ENCODE assay signal across 12 cellular contexts in genomic region chr6:49541210-49541724, GRCh38. TPM values are rescaled to one million over a fixed set of nuclear protein-coding genes. Genes with fewer than 3 reads are reported as not detected.
DNase-seq lines count a peak whose midpoint lies in the region; ATAC-seq, FAIRE-seq and TF ChIP-seq lines count a peak whose summit lies in the region.
"Had no signal": no experiment of that assay in that cellular context is flagged by ENCODE, and none has a peak within 500 bp of the region (broad histone marks: within the 10 kb centered on the region; RNA-seq: fewer than 3 reads in every experiment).

No MANE protein-coding gene starts in this region.

- no peak overlapping the region for H3K27ac Mint-ChIP-seq in neural progenitor cell

- H3K4me1 Mint-ChIP-seq in neural progenitor cell: peaks cover 9% of the 10 kb centered on the region

- no peaks in the 10 kb centered on the region for H3F3A ChIP-seq in neural progenitor cell (ENCODE audit: low read depth)

- peak; percentile 88 for DNase-seq in ELR (ENCODE audit: low read depth)
- DNase-seq in NCI-H1436 treated with DMSO at 0.1 percent for 48 hours (lab: John Stamatoyannopoulos, UW): peak; percentile 73
- DNase-seq in mammary epithelial cell: peak; percentile 91
- DNase-seq in neural progenitor cell (ENCODE audit: low spot score): no peak
- DNase-seq in activated CD4-positive, alpha-beta T cell treated with anti-CD3 and anti-CD28 coated beads for 4 hours: no peak
- DNase-seq in GM19239 (ENCODE audit: insufficient read length, low spot score): no peak

- H4K20me1 ChIP-seq in mammary epithelial cell (ENCODE audit: insufficient read depth, low read length) (no peaks in the 10 kb centered on the region), neural progenitor cell (ENCODE audit: low read depth) (no peaks in the 10 kb centered on the region)

- dilution Hi-C loops in mammary epithelial cell (cut with HindIII; ENCODE audit: low sequenced_read_pairs): no loop called here

- no peaks in the 10 kb centered on the region for H3K27me3 ChIP-seq in mammary epithelial cell (ENCODE audit: insufficient read depth, low read length)
- no peaks in the 10 kb centered on the region for H3K27me3 ChIP-seq in neural progenitor cell

- FAIRE-seq in GM19239 (lab: Jason Lieb, UNC): no peak

- WGBS in mammary epithelial cell (ENCODE audit: low coverage, missing lambda C conversion rate): 0% methylated on average over 1 of the region's 1 CpG

- H3K36me3 ChIP-seq in mammary epithelial cell (ENCODE audit: insufficient read depth, low read length) (no peaks in the 10 kb centered on the region), neural progenitor cell (no peaks in the 10 kb centered on the region)

- no peak overlapping the region for H3K9ac ChIP-seq in mammary epithelial cell (ENCODE audit: insufficient read depth, low read length)
- H3K9ac ChIP-seq in neural progenitor cell: no peak overlapping the region

- BruUV-seq in mammary epithelial cell (replicated peaks; lab: Mats Ljungman, UMichigan): no TSS peak

- TF ChIP-seq CTCF in mammary epithelial cell (conservative IDR thresholded peaks at IDR 0.05 in 1 of 2, IDR thresholded peaks at IDR 0.05 in 1 of 2; ENCODE audit: extremely low read depth in 1 of 2, insufficient read depth in 1 of 2, low read depth in 1 of 2, low read length in 2 of 2) (no peak), neural progenitor cell (IDR thresholded peaks at IDR 0.05) (no peak)

- H2AFZ ChIP-seq in mammary epithelial cell (ENCODE audit: low read depth, low read length): no peak overlapping the region
- H2AFZ ChIP-seq in neural progenitor cell (replicated peaks): peak overlapping the region; percentile 34

- intact Hi-C loops in mammary epithelial cell (cut with micrococcal nuclease): loop anchor here (1.0 kb wide), 1 partner anchor 9 kb away; the partner anchor contains the start of gene C6orf141

- H3K27me3 Mint-ChIP-seq in neural progenitor cell (ENCODE audit: insufficient read depth, low read depth): peaks cover 2% of the 10 kb centered on the region

- H3K4me3 Mint-ChIP-seq in neural progenitor cell: no peak overlapping the region

- CTCF ChIA-PET in mammary epithelial cell (lab: Charles Lee; ENCODE audit: low non-redundant PET): no interaction called here

- H3K4me2 ChIP-seq in mammary epithelial cell (ENCODE audit: insufficient read depth, low read depth, low read length) (peak overlapping the region; percentile 44), neural progenitor cell (peak overlapping the region; percentile 1)

- H3K79me2 ChIP-seq in mammary epithelial cell (ENCODE audit: insufficient read depth, low read length) (no peaks in the 10 kb centered on the region), neural progenitor cell (ENCODE audit: low read depth) (no peaks in the 10 kb centered on the region)

- H3K27ac ChIP-seq in mammary epithelial cell (ENCODE audit: insufficient read depth, low read depth, low read length) (peak overlapping the region; percentile 75), neural progenitor cell (no peak overlapping the region)
- H3K27ac ChIP-seq: HL-60 had no signal

- no peaks in the 10 kb centered on the region for H3K36me3 Mint-ChIP-seq in neural progenitor cell

- no peaks in the 10 kb centered on the region for H3K9me3 Mint-ChIP-seq in neural progenitor cell

- H3K4me3 ChIP-seq in mammary epithelial cell (replicated peaks in 1 of 3; ENCODE audit: insufficient read depth in 1 of 3, low read depth in 2 of 3, low read length in 3 of 3) (no peak overlapping the region), neural progenitor cell (no peak overlapping the region)

- H3K4me1 ChIP-seq in mammary epithelial cell (ENCODE audit: insufficient read depth, low read length) (peaks cover 16% of the 10 kb centered on the region), neural progenitor cell (peaks cover 15% of the 10 kb centered on the region)

- ATAC-seq in HG02623 (IDR thresholded peaks at IDR 0.05; ENCODE audit: unreplicated experiment): no peak
- ATAC-seq in HG03159 (IDR thresholded peaks at IDR 0.05; ENCODE audit: unreplicated experiment): no peak
- ATAC-seq: Right ventricle myocardium inferior had no signal

- in situ Hi-C loops in mammary epithelial cell (cut with MboI; ENCODE audit: low sequenced_read_pairs in 2 of 2): no loop called here

- no peaks in the 10 kb centered on the region for H3K9me3 ChIP-seq in mammary epithelial cell (replicated peaks; ENCODE audit: insufficient read depth, low read length)
- H3K9me3 ChIP-seq in neural progenitor cell (ENCODE audit: low read depth): no peaks in the 10 kb centered on the region

RNA-seq across cellular contexts. Expression of gene C6orf141, which starts 9.2 kb away (rescaled TPM):
- total RNA-seq in mammary epithelial cell (10 to 100 TPM; 22.7 to 39.8 TPM), neural progenitor cell (ENCODE audit: low replicate concordance) (87.2 and 97.2 TPM in 2 replicates)
- polyA plus RNA-seq in mammary epithelial cell: 12.1 TPM
- 5.4 TPM for polyA minus RNA-seq in mammary epithelial cell
- total RNA-seq: activated CD8-positive, alpha-beta memory T cell treated with anti-CD3 and anti-CD28 coated beads for 36 hours; Right ventricle myocardium inferior had no signal

RNA-seq across cellular contexts. Expression of gene GLYATL3, which starts 41.5 kb away (rescaled TPM):
- total RNA-seq in mammary epithelial cell: not detected
- not detected for polyA plus RNA-seq in mammary epithelial cell
- not detected for polyA minus RNA-seq in mammary epithelial cell
- not detected in 2 replicates for total RNA-seq in neural progenitor cell (ENCODE audit: low replicate concordance)
- total RNA-seq: activated CD8-positive, alpha-beta memory T cell treated with anti-CD3 and anti-CD28 coated beads for 36 hours; pulmonary artery endothelial cell; Right ventricle myocardium inferior had no signal

Comparison
In these comparisons a context has a peak if more than half of its experiments do, and no peak if none do; other contexts are left out.
1. DNase-seq: peak in ELR (single experiment), NCI-H1436 treated with DMSO at 0.1 percent for 48 hours (single experiment) and mammary epithelial cell (single experiment); none in neural progenitor cell (single experiment), activated CD4-positive, alpha-beta T cell treated with anti-CD3 and anti-CD28 coated beads for 4 hours (0 of 2) and GM19239 (single experiment).